2 cellular contexts compared by ENCODE assay signal in the genomic region with DNA sequence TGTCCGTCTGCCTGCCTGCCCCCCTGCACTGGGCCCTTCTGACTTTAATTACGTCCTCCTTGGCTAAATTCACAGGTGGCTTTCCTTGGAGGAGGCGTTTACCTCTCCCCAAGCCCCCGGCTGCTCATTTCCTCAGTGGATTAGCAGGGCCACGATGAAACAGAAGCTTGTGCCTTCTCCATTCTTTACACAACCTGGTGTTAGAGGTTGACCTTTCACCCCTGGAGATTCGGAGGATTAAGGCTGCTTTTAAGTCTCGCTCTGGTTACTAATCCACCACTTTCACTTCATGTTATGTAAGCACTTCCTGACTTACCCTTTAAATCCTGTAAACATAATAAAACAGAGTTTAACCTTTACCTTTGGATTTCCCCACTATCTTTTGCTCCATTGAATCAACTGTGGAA.
TF ChIP-seq lines count a peak whose summit lies in the region.

No MANE protein-coding gene starts in this region.

TF ChIP-seq in H1, 55 proteins besides CTCF, POLR2A, EP300 and RAD21:
- TF ChIP-seq JUND (IDR thresholded peaks at IDR 0.05; ENCODE audit: low read length) (no peak), GTF2F1 (IDR thresholded peaks at IDR 0.05; ENCODE audit: borderline replicate concordance, low read depth, low read length) (no peak), ZNF274 (IDR thresholded peaks at IDR 0.05; ENCODE audit: borderline replicate concordance, extremely low read depth, low read length) (no peak), TBP (IDR thresholded peaks at IDR 0.05; ENCODE audit: low read depth, low read length) (no peak), SP4 (IDR thresholded peaks at IDR 0.05; ENCODE audit: low read length) (no peak), CREB1 (IDR thresholded peaks at IDR 0.05) (no peak), TCF12 (IDR thresholded peaks at IDR 0.05; ENCODE audit: low read depth, low read length) (no peak), CHD7 (IDR thresholded peaks at IDR 0.05; ENCODE audit: insufficient replicate concordance, low read length) (no peak), TAF1 (IDR thresholded peaks at IDR 0.05; ENCODE audit: low read depth, low read length) (no peak), MAFK (IDR thresholded peaks at IDR 0.05; ENCODE audit: low read depth, low read length) (no peak), JUN (IDR thresholded peaks at IDR 0.05; ENCODE audit: low read depth, low read length) (no peak)
- TF ChIP-seq, protein P1, sequence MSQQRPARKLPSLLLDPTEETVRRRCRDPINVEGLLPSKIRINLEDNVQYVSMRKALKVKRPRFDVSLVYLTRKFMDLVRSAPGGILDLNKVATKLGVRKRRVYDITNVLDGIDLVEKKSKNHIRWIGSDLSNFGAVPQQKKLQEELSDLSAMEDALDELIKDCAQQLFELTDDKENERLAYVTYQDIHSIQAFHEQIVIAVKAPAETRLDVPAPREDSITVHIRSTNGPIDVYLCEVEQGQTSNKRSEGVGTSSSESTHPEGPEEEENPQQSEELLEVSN (IDR thresholded peaks at IDR 0.05), result no peak
TF ChIP-seq in H1: peak in this region for 0.

TF ChIP-seq in HepG2, 621 proteins besides CTCF, POLR2A, EP300 and RAD21 (continues in another document):
- peak; percentile 55; the same call in 1 of the 2 replicates for TF ChIP-seq NCOR1 (IDR thresholded peaks at IDR 0.05; ENCODE audit: borderline replicate concordance, low read length)
- TF ChIP-seq KAT8 (CRISPR knock-in tag; IDR thresholded peaks at IDR 0.05), result peak; percentile 42; the same call in 1 of the 2 replicates
- no peak for TF ChIP-seq SOX6 (IDR thresholded peaks at IDR 0.05)
- TF ChIP-seq SOX6 (CRISPR knock-in tag; IDR thresholded peaks at IDR 0.05), result peak; percentile 89
- peak; percentile 100 for TF ChIP-seq NR2F6 (IDR thresholded peaks at IDR 0.05)
- TF ChIP-seq NR2F6 (CRISPR knock-in tag; IDR thresholded peaks at IDR 0.05), result peak; percentile 99
- TF ChIP-seq MEIS2 (CRISPR knock-in tag; IDR thresholded peaks at IDR 0.05), result 0 out of 2 replicates have a peak, but pooled peaks have one; percentile 49
- no peak for TF ChIP-seq NFKBIZ (CRISPR knock-in tag; IDR thresholded peaks at IDR 0.05)
- TF ChIP-seq POGK (CRISPR knock-in tag; conservative IDR thresholded peaks at IDR 0.05), result no peak
- peak; percentile 60; the same call in 1 of the 2 replicates for TF ChIP-seq RCOR2 (CRISPR knock-in tag; IDR thresholded peaks at IDR 0.05)
- TF ChIP-seq CEBPG (CRISPR knock-in tag; IDR thresholded peaks at IDR 0.05), result peak; percentile 65
- peak; percentile 86; the same call in 1 of the 2 replicates for TF ChIP-seq FOXJ3 (CRISPR knock-in tag; IDR thresholded peaks at IDR 0.05; ENCODE audit: borderline replicate concordance)
- TF ChIP-seq MBNL3 (CRISPR knock-in tag; conservative IDR thresholded peaks at IDR 0.05), result no peak
- TF ChIP-seq ZNF614 (CRISPR knock-in tag; IDR thresholded peaks at IDR 0.05; ENCODE audit: borderline replicate concordance), result peak; percentile 54; the same call in 1 of the 2 replicates
- no peak for TF ChIP-seq NFE2 (CRISPR knock-in tag; IDR thresholded peaks at IDR 0.05)
- TF ChIP-seq ZNF670 (CRISPR knock-in tag; IDR thresholded peaks at IDR 0.05; ENCODE audit: borderline replicate concordance), result peak; percentile 57; the same call in 1 of the 2 replicates
- 0 out of 2 replicates have a peak, but pooled peaks have one; percentile 18 for TF ChIP-seq CC2D1A (CRISPR knock-in tag; IDR thresholded peaks at IDR 0.05)
- TF ChIP-seq ZNF646 (CRISPR knock-in tag; IDR thresholded peaks at IDR 0.05), result 0 out of 2 replicates have a peak, but pooled peaks have one; percentile 11
- TF ChIP-seq POGZ (CRISPR knock-in tag; IDR thresholded peaks at IDR 0.05), result peak; percentile 80
- peak; percentile 50; the same call in 1 of the 2 replicates for TF ChIP-seq TFE3 (CRISPR knock-in tag; IDR thresholded peaks at IDR 0.05)
- peak; percentile 87 for TF ChIP-seq HOMEZ (CRISPR knock-in tag; IDR thresholded peaks at IDR 0.05; ENCODE audit: low read depth)
- TF ChIP-seq TCF7 (IDR thresholded peaks at IDR 0.05; ENCODE audit: low read depth), result peak; percentile 95
- TF ChIP-seq HNF4A (CRISPR knock-in tag; IDR thresholded peaks at IDR 0.05), result peak; percentile 84
- peak; percentile 99 for TF ChIP-seq NR2F2 (IDR thresholded peaks at IDR 0.05; ENCODE audit: borderline replicate concordance, low read depth)
- TF ChIP-seq PHF21A (CRISPR knock-in tag; IDR thresholded peaks at IDR 0.05), result peak; percentile 56
- peak; percentile 69; the same call in 1 of the 2 replicates for TF ChIP-seq ZNF644 (CRISPR knock-in tag; IDR thresholded peaks at IDR 0.05; ENCODE audit: low read depth)
- TF ChIP-seq MEIS1 (CRISPR knock-in tag; IDR thresholded peaks at IDR 0.05; ENCODE audit: borderline replicate concordance), result 0 out of 2 replicates have a peak, but pooled peaks have one; percentile 23
- TF ChIP-seq, protein P2, sequence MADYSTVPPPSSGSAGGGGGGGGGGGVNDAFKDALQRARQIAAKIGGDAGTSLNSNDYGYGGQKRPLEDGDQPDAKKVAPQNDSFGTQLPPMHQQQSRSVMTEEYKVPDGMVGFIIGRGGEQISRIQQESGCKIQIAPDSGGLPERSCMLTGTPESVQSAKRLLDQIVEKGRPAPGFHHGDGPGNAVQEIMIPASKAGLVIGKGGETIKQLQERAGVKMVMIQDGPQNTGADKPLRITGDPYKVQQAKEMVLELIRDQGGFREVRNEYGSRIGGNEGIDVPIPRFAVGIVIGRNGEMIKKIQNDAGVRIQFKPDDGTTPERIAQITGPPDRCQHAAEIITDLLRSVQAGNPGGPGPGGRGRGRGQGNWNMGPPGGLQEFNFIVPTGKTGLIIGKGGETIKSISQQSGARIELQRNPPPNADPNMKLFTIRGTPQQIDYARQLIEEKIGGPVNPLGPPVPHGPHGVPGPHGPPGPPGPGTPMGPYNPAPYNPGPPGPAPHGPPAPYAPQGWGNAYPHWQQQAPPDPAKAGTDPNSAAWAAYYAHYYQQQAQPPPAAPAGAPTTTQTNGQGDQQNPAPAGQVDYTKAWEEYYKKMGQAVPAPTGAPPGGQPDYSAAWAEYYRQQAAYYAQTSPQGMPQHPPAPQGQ (CRISPR knock-in tag; IDR thresholded peaks at IDR 0.05; ENCODE audit: borderline replicate concordance), result no peak
- TF ChIP-seq TEAD2 (CRISPR knock-in tag; IDR thresholded peaks at IDR 0.05), result no peak
- peak; percentile 86 for TF ChIP-seq FOXP4 (CRISPR knock-in tag; IDR thresholded peaks at IDR 0.05)
- peak; percentile 86 for TF ChIP-seq MED1 (CRISPR knock-in tag; IDR thresholded peaks at IDR 0.05)
- TF ChIP-seq FOXK1 (CRISPR knock-in tag; IDR thresholded peaks at IDR 0.05; ENCODE audit: borderline replicate concordance, low read depth), result peak; percentile 55; the same call in 1 of the 2 replicates
- no peak for TF ChIP-seq PRPF4 (IDR thresholded peaks at IDR 0.05; ENCODE audit: low read depth, low read length, poor library complexity, severe bottlenecking)
- peak; percentile 84 to 86 for TF ChIP-seq NR2F1 (CRISPR knock-in tag; IDR thresholded peaks at IDR 0.05)
- TF ChIP-seq, protein P3, sequence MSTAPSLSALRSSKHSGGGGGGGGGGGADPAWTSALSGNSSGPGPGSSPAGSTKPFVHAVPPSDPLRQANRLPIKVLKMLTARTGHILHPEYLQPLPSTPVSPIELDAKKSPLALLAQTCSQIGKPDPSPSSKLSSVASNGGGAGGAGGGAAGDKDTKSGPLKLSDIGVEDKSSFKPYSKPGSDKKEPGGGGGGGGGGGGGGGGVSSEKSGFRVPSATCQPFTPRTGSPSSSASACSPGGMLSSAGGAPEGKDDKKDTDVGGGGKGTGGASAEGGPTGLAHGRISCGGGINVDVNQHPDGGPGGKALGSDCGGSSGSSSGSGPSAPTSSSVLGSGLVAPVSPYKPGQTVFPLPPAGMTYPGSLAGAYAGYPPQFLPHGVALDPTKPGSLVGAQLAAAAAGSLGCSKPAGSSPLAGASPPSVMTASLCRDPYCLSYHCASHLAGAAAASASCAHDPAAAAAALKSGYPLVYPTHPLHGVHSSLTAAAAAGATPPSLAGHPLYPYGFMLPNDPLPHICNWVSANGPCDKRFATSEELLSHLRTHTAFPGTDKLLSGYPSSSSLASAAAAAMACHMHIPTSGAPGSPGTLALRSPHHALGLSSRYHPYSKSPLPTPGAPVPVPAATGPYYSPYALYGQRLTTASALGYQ (CRISPR knock-in tag; IDR thresholded peaks at IDR 0.05), result peak; percentile 87
- TF ChIP-seq ARNTL (CRISPR knock-in tag; IDR thresholded peaks at IDR 0.05), result peak; percentile 37; the same call in 1 of the 2 replicates
- TF ChIP-seq SP4 (CRISPR knock-in tag; IDR thresholded peaks at IDR 0.05), result no peak
